8 cellular contexts compared by ENCODE assay signal in genomic region chr20:48620486-48621255, GRCh38.
DNase-seq lines count a peak whose midpoint lies in the region; ATAC-seq and TF ChIP-seq lines count a peak whose summit lies in the region.

No MANE protein-coding gene starts in this region.

- peaks cover 6 to 23% (median 11%) of the 10 kb centered on the region in 4 donors for H3K4me1 Mint-ChIP-seq in CD4-positive, CD25-positive, alpha-beta regulatory T cell

- peak overlapping the region; percentile 37 for H3K4me3 ChIP-seq in CD4-positive, CD25-positive, alpha-beta regulatory T cell (ENCODE audit: low read depth, low read length)
- H3K4me3 ChIP-seq in WERI-Rb-1 (ENCODE audit: low read depth, low read length) (peak overlapping the region; percentile 36), breast epithelium (peak overlapping the region in 2 of 3 donors; percentile 35 to 44), iPS-20b (ENCODE audit: low read length) (peak overlapping the region; percentile 70), skeletal muscle tissue (ENCODE audit: low read length in 3 of 3) (peak overlapping the region; percentile 11 to 60 (median 48))

- H3K9me3 Mint-ChIP-seq in CD4-positive, CD25-positive, alpha-beta regulatory T cell, result peaks cover 0 to 4% (median 0%) of the 10 kb centered on the region in 7 donors

- H3K27me3 Mint-ChIP-seq in CD4-positive, CD25-positive, alpha-beta regulatory T cell, result no peaks in the 10 kb centered on the region

- no peaks in the 10 kb centered on the region for H3K27me3 ChIP-seq in CD4-positive, CD25-positive, alpha-beta regulatory T cell (ENCODE audit: control insufficient read depth, insufficient read depth, low read length)
- H3K27me3 ChIP-seq in WERI-Rb-1 (ENCODE audit: insufficient read depth, low read depth, severe bottlenecking), result no peaks in the 10 kb centered on the region
- no peaks in the 10 kb centered on the region for H3K27me3 ChIP-seq in breast epithelium
- no peaks in the 10 kb centered on the region for H3K27me3 ChIP-seq in iPS-20b (ENCODE audit: insufficient read depth, low read length)
- H3K27me3 ChIP-seq in skeletal muscle tissue (ENCODE audit: control insufficient read depth in 3 of 3, insufficient read depth in 3 of 3, low read length in 3 of 3), result no peaks in the 10 kb centered on the region

- peaks cover 8% of the 10 kb centered on the region for H3K36me3 Mint-ChIP-seq in CD4-positive, CD25-positive, alpha-beta regulatory T cell

- no peak for TF ChIP-seq POLR2A in breast epithelium (IDR thresholded peaks at IDR 0.05)

- H3K4me3 Mint-ChIP-seq in CD4-positive, CD25-positive, alpha-beta regulatory T cell, result peak overlapping the region; percentile 26 to 88 (median 50)

- ATAC-seq in CD4-positive, CD25-positive, alpha-beta regulatory T cell (ENCODE audit: low read depth in 2 of 2), result peak; percentile 69 to 70
- no peak for ATAC-seq in HG03521 (IDR thresholded peaks at IDR 0.05; ENCODE audit: unreplicated experiment)

- H3K9ac ChIP-seq in iPS-20b (ENCODE audit: low read depth, low read length), result peak overlapping the region; percentile 77; the same call in 1 of the 2 replicates
- peak overlapping the region in 1 of 3 donors; percentile 35 for H3K9ac ChIP-seq in skeletal muscle tissue (ENCODE audit: low read depth in 1 of 3, low read length in 3 of 3)

- H3K27ac ChIP-seq in CD4-positive, CD25-positive, alpha-beta regulatory T cell (ENCODE audit: insufficient read depth, low read length, poor library complexity, severe bottlenecking), result no peak overlapping the region
- H3K27ac ChIP-seq in WERI-Rb-1 (peak overlapping the region; percentile 42), breast epithelium (no peak overlapping the region), iPS-20b (ENCODE audit: low read length) (no peak overlapping the region), skeletal muscle tissue (ENCODE audit: low read depth, low read length) (no peak overlapping the region)

- H3K4me1 ChIP-seq in CD4-positive, CD25-positive, alpha-beta regulatory T cell (ENCODE audit: control insufficient read depth, insufficient read depth, low read length, poor library complexity, severe bottlenecking), result peaks cover 14% of the 10 kb centered on the region
- H3K4me1 ChIP-seq in breast epithelium (peaks cover 3 to 11% of the 10 kb centered on the region in 2 donors), iPS-20b (ENCODE audit: insufficient read depth, low read length) (no peaks in the 10 kb centered on the region), skeletal muscle tissue (ENCODE audit: control insufficient read depth in 3 of 3, insufficient read depth in 3 of 3, low read length in 3 of 3) (peaks cover 13 to 18% (median 15%) of the 10 kb centered on the region in 3 donors)

- TF ChIP-seq CTCF in WERI-Rb-1 (IDR thresholded peaks at IDR 0.05; ENCODE audit: low read depth, low read length) (peak; percentile 93), breast epithelium (IDR thresholded peaks at IDR 0.05) (peak; percentile 94 to 97 (median 94))

- intact Hi-C loops in breast epithelium (cut with DNase I; ENCODE audit: low total_unique reads), result loop anchor here (10.0 kb wide), 1 partner anchor 956 kb away; no protein-coding TSS in a partner anchor

- DNase-seq in CD4-positive, CD25-positive, alpha-beta regulatory T cell, result peak; percentile 55 to 72 (median 60)
- peak; percentile 49 for DNase-seq in HCEC 1CT
- peak; percentile 94 for DNase-seq in NCI-H2171 (lab: John Stamatoyannopoulos, UW)
- peak; percentile 91 for DNase-seq in WERI-Rb-1
- DNase-seq in breast epithelium (ENCODE audit: low spot score in 2 of 2), result peak; percentile 89 to 93

- H3K27ac Mint-ChIP-seq in CD4-positive, CD25-positive, alpha-beta regulatory T cell, result peak overlapping the region; percentile 12 to 68 (median 67)

- H3K36me3 ChIP-seq in CD4-positive, CD25-positive, alpha-beta regulatory T cell (ENCODE audit: control insufficient read depth, insufficient read depth, low read length), result peaks cover 21% of the 10 kb centered on the region
- peaks cover 6% of the 10 kb centered on the region for H3K36me3 ChIP-seq in WERI-Rb-1
- H3K36me3 ChIP-seq in breast epithelium, result no peaks in the 10 kb centered on the region
- no peaks in the 10 kb centered on the region for H3K36me3 ChIP-seq in iPS-20b (ENCODE audit: insufficient read depth, low read depth, low read length)
- peaks cover 0 to 5% (median 2%) of the 10 kb centered on the region in 3 donors for H3K36me3 ChIP-seq in skeletal muscle tissue (ENCODE audit: control insufficient read depth in 3 of 3, insufficient read depth in 3 of 3, low read length in 3 of 3)

- no peaks in the 10 kb centered on the region for H3K9me3 ChIP-seq in CD4-positive, CD25-positive, alpha-beta regulatory T cell (ENCODE audit: control insufficient read depth in 2 of 2, low read length in 2 of 2)
- H3K9me3 ChIP-seq in WERI-Rb-1 (ENCODE audit: severe bottlenecking) (no peaks in the 10 kb centered on the region), breast epithelium (no peaks in the 10 kb centered on the region), iPS-20b (ENCODE audit: insufficient read depth, low read depth, low read length) (no peaks in the 10 kb centered on the region), skeletal muscle tissue (ENCODE audit: control insufficient read depth in 3 of 3, low read length in 3 of 3) (no peaks in the 10 kb centered on the region)
